ENCODE assay signal across 32 cellular contexts in the genomic region with DNA sequence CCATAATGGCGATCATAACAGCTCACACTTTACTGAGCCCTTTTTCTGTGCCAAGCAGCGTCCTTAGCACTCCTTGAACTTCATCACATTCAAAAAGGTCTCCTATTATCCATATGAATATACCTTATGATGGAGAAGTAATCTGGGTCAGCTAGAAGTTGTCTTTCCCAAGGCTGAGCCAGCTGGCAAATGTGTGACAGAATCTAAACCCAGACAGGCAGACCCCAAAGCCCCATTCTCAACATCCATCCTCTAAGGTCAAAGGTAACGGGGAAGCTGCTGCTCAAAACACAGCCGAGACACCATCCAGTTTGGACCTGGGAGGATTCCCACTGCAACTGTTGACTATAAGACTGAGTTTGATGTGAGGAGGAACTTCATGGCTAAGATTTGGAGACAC.
DNase-seq lines count a peak whose midpoint lies in the region; ATAC-seq and TF ChIP-seq lines count a peak whose summit lies in the region.
"Had no signal": no experiment of that assay in that cellular context is flagged by ENCODE, and none has a peak within 500 bp of the region (broad histone marks: within the 10 kb centered on the region; RNA-seq: fewer than 3 reads in every experiment).

No MANE protein-coding gene starts in this region.

- 53% methylated on average over 3 of the region's 4 CpGs for WGBS in mammary epithelial cell (ENCODE audit: low coverage, missing lambda C conversion rate)

- H3K4me1 Mint-ChIP-seq in MCF 10A (ENCODE audit: insufficient read depth, unreplicated experiment) = peaks cover 48% of the 10 kb centered on the region
- H3K4me1 Mint-ChIP-seq: activated CD8-positive, alpha-beta memory T cell treated with anti-CD3 and anti-CD28 coated beads, Interleukin-2, amount 10 ng/mL, durations not matched to agents 7 days and 5 days; activated naive CD8-positive, alpha-beta T cell treated with anti-CD3 and anti-CD28 coated beads, Interleukin-2, amount 10 ng/mL, durations not matched to agents 7 days and 5 days; stimulated activated effector memory CD8-positive, alpha-beta T cell treated with anti-CD3 and anti-CD28 coated beads, Interleukin-12 subunit alpha, Interleukin-12 subunit beta, amount 100 ng/mL, for 72 hours had no signal

- no peak for ATAC-seq in lower lobe of right lung
- ATAC-seq in HG03521 (IDR thresholded peaks at IDR 0.05; ENCODE audit: unreplicated experiment) = no peak
- ATAC-seq: activated CD8-positive, alpha-beta memory T cell treated with anti-CD3 and anti-CD28 coated beads, Interleukin-2, amount 10 ng/mL, durations not matched to agents 7 days and 5 days; left colon; stimulated activated effector memory CD8-positive, alpha-beta T cell treated with anti-CD3 and anti-CD28 coated beads, Interleukin-12 subunit alpha, Interleukin-12 subunit beta, amount 100 ng/mL, for 72 hours had no signal

- H3K27me3 ChIP-seq in mammary epithelial cell (ENCODE audit: insufficient read depth, low read length) (no peaks in the 10 kb centered on the region), lower lobe of right lung (ENCODE audit: low read depth) (no peaks in the 10 kb centered on the region), uterus (no peaks in the 10 kb centered on the region)

- no peaks in the 10 kb centered on the region for H3K9me3 Mint-ChIP-seq in MCF 10A (ENCODE audit: unreplicated experiment)
- H3K9me3 Mint-ChIP-seq: activated naive CD8-positive, alpha-beta T cell treated with anti-CD3 and anti-CD28 coated beads, Interleukin-2, amount 10 ng/mL, durations not matched to agents 7 days and 5 days; stimulated activated effector memory CD8-positive, alpha-beta T cell treated with anti-CD3 and anti-CD28 coated beads, Interleukin-12 subunit alpha, Interleukin-12 subunit beta, amount 100 ng/mL, for 72 hours had no signal

- no TSS peak for BruUV-seq in MCF 10A (replicated peaks; lab: Mats Ljungman, UMichigan)
- no TSS peak for BruUV-seq in mammary epithelial cell (replicated peaks; lab: Mats Ljungman, UMichigan)

- H4K20me1 ChIP-seq in mammary epithelial cell (ENCODE audit: insufficient read depth, low read length) = no peaks in the 10 kb centered on the region

- in situ Hi-C loops in mammary epithelial cell (cut with MboI; ENCODE audit: low sequenced_read_pairs in 2 of 2) = no loop called here

- H3K4me1 ChIP-seq in mammary epithelial cell (ENCODE audit: insufficient read depth, low read length) (no peaks in the 10 kb centered on the region), lower lobe of right lung (no peaks in the 10 kb centered on the region), uterus (no peaks in the 10 kb centered on the region)
- H3K4me1 ChIP-seq: Caco-2, HAP-1 had no signal

- TF ChIP-seq POLR2A in uterus (IDR thresholded peaks at IDR 0.05) = no peak

- no peak overlapping the region for H2AFZ ChIP-seq in mammary epithelial cell (ENCODE audit: low read depth, low read length)

- H3K27ac Mint-ChIP-seq in MCF 10A (ENCODE audit: low read depth, unreplicated experiment) = peak overlapping the region; percentile 96
- H3K27ac Mint-ChIP-seq: activated CD8-positive, alpha-beta memory T cell treated with anti-CD3 and anti-CD28 coated beads, Interleukin-2, amount 10 ng/mL, durations not matched to agents 7 days and 5 days; activated naive CD8-positive, alpha-beta T cell treated with anti-CD3 and anti-CD28 coated beads, Interleukin-2, amount 10 ng/mL, durations not matched to agents 7 days and 5 days; progenitor cell of endocrine pancreas; stimulated activated effector memory CD8-positive, alpha-beta T cell treated with anti-CD3 and anti-CD28 coated beads, Interleukin-12 subunit alpha, Interleukin-12 subunit beta, amount 100 ng/mL, for 72 hours had no signal

- POLR2A ChIA-PET in MCF 10A (lab: Yijun Ruan, JAX) = interaction anchor here (0.5 to 1.5 kb wide), 12 partner anchors 10 to 499 kb away, joined by 3 to 9 read pairs (median 3); no protein-coding TSS in a partner anchor

- DNase-seq in MCF 10A (ENCODE audit: unreplicated experiment) (no peak), mammary epithelial cell (no peak), lower lobe of right lung (no peak), uterus (no peak), A172 (ENCODE audit: low spot score) (no peak)
- DNase-seq in activated CD4-positive, alpha-beta T cell treated with anti-CD3 and anti-CD28 coated beads for 1 hour = no peak
- DNase-seq: activated CD4-positive, CD25-positive, alpha-beta regulatory T cell; activated CD8-positive, alpha-beta memory T cell treated with anti-CD3 and anti-CD28 coated beads, Interleukin-2, amount 10 ng/mL, durations not matched to agents 7 days and 5 days; activated gamma-delta T cell treated with Interleukin-2 at 50 U/mL for 16 hours; activated naive CD8-positive, alpha-beta T cell treated with anti-CD3 and anti-CD28 coated beads, Interleukin-2, amount 10 ng/mL, durations not matched to agents 7 days and 5 days; activated T-cell treated with anti-CD3 and anti-CD28 coated beads, Interleukin-2, amount 50 U/mL, for 48 hours; Caco-2; central memory CD4-positive, alpha-beta T cell; dermis blood vessel endothelial cell; DMS53; hypothalamus; Kasumi-1; left colon; NCI-H1436; NCI-H2081; NCI-H524 treated with DMSO at 0.1 percent for 48 hours; OCI-M1 had no signal

- CTCF ChIA-PET in MCF 10A (lab: Yijun Ruan, JAX) = interaction anchor here (0.5 to 1.0 kb wide), 5 partner anchors 10 to 797 kb away, joined by 3 to 6 read pairs (median 3); no protein-coding TSS in a partner anchor
- CTCF ChIA-PET in mammary epithelial cell (lab: Charles Lee; ENCODE audit: low non-redundant PET) = no interaction called here

- no peak overlapping the region for H3K9ac ChIP-seq in mammary epithelial cell (ENCODE audit: insufficient read depth, low read length)

- H3K4me3 ChIP-seq in mammary epithelial cell (replicated peaks in 1 of 3; ENCODE audit: insufficient read depth in 1 of 3, low read depth in 2 of 3, low read length in 3 of 3) (no peak overlapping the region), lower lobe of right lung (no peak overlapping the region), skin epidermis (no peak overlapping the region), uterus (no peak overlapping the region)
- H3K4me3 ChIP-seq: HAP-1, SK-N-MC, thoracic aorta had no signal

- H3K4me2 ChIP-seq in mammary epithelial cell (ENCODE audit: insufficient read depth, low read depth, low read length) = no peak overlapping the region

- H3K36me3 ChIP-seq in mammary epithelial cell (ENCODE audit: insufficient read depth, low read length) (no peaks in the 10 kb centered on the region), lower lobe of right lung (no peaks in the 10 kb centered on the region), uterus (no peaks in the 10 kb centered on the region)
- H3K36me3 ChIP-seq: HAP-1, neutrophil, thoracic aorta had no signal

- dilution Hi-C loops in mammary epithelial cell (cut with HindIII; ENCODE audit: low sequenced_read_pairs) = no loop called here

- no peak for TF ChIP-seq CTCF in MCF 10A (IDR thresholded peaks at IDR 0.05; ENCODE audit: unreplicated experiment)
- TF ChIP-seq CTCF in mammary epithelial cell (conservative IDR thresholded peaks at IDR 0.05 in 1 of 2, IDR thresholded peaks at IDR 0.05 in 1 of 2; ENCODE audit: extremely low read depth in 1 of 2, insufficient read depth in 1 of 2, low read depth in 1 of 2, low read length in 2 of 2) = no peak
- TF ChIP-seq CTCF in lower lobe of right lung (IDR thresholded peaks at IDR 0.05) = no peak
- TF ChIP-seq CTCF in uterus (IDR thresholded peaks at IDR 0.05) = no peak

- peaks cover 4% of the 10 kb centered on the region for H3K9me3 ChIP-seq in mammary epithelial cell (replicated peaks; ENCODE audit: insufficient read depth, low read length)
- no peaks in the 10 kb centered on the region for H3K9me3 ChIP-seq in lower lobe of right lung
- H3K9me3 ChIP-seq in uterus = no peaks in the 10 kb centered on the region
- H3K9me3 ChIP-seq: Caco-2, HAP-1, neutrophil, thoracic aorta had no signal

- H3K27ac ChIP-seq in mammary epithelial cell (ENCODE audit: insufficient read depth, low read depth, low read length) (no peak overlapping the region), lower lobe of right lung (peak overlapping the region; percentile 6), skin epidermis (peak overlapping the region in 14 of 21 experiments; percentile 6 to 82 (median 64)), uterus (peak overlapping the region; percentile 29 to 70)
- H3K27ac ChIP-seq: 22Rv1, C4-2B, neutrophil, SK-N-MC, thoracic aorta had no signal

- peak overlapping the region; percentile 33 for H3K4me3 Mint-ChIP-seq in MCF 10A (ENCODE audit: unreplicated experiment)
- H3K4me3 Mint-ChIP-seq: activated CD8-positive, alpha-beta memory T cell treated with anti-CD3 and anti-CD28 coated beads, Interleukin-2, amount 10 ng/mL, durations not matched to agents 7 days and 5 days; activated naive CD8-positive, alpha-beta T cell treated with anti-CD3 and anti-CD28 coated beads, Interleukin-2, amount 10 ng/mL, durations not matched to agents 7 days and 5 days; stimulated activated effector memory CD8-positive, alpha-beta T cell treated with anti-CD3 and anti-CD28 coated beads, Interleukin-12 subunit alpha, Interleukin-12 subunit beta, amount 100 ng/mL, for 72 hours had no signal

- intact Hi-C loops in MCF 10A (cut with micrococcal nuclease) = no loop called here
- intact Hi-C loops in mammary epithelial cell (cut with micrococcal nuclease) = no loop called here
- intact Hi-C loops in lower lobe of right lung (cut with DNase I) = no loop called here
- intact Hi-C loops in uterus (cut with DNase I; ENCODE audit: low total_unique reads) = no loop called here

- no peaks in the 10 kb centered on the region for H3K27me3 Mint-ChIP-seq in MCF 10A (ENCODE audit: insufficient read depth, unreplicated experiment)

- no peaks in the 10 kb centered on the region for H3K79me2 ChIP-seq in mammary epithelial cell (ENCODE audit: insufficient read depth, low read length)

- H3K36me3 Mint-ChIP-seq in MCF 10A (ENCODE audit: insufficient read depth, unreplicated experiment) = no peaks in the 10 kb centered on the region
- H3K36me3 Mint-ChIP-seq: activated CD8-positive, alpha-beta memory T cell treated with anti-CD3 and anti-CD28 coated beads, Interleukin-2, amount 10 ng/mL, durations not matched to agents 7 days and 5 days; activated naive CD8-positive, alpha-beta T cell treated with anti-CD3 and anti-CD28 coated beads, Interleukin-2, amount 10 ng/mL, durations not matched to agents 7 days and 5 days; stimulated activated effector memory CD8-positive, alpha-beta T cell treated with anti-CD3 and anti-CD28 coated beads, Interleukin-12 subunit alpha, Interleukin-12 subunit beta, amount 100 ng/mL, for 72 hours had no signal
